17 cellular contexts compared by ENCODE assay signal in the genomic region with DNA sequence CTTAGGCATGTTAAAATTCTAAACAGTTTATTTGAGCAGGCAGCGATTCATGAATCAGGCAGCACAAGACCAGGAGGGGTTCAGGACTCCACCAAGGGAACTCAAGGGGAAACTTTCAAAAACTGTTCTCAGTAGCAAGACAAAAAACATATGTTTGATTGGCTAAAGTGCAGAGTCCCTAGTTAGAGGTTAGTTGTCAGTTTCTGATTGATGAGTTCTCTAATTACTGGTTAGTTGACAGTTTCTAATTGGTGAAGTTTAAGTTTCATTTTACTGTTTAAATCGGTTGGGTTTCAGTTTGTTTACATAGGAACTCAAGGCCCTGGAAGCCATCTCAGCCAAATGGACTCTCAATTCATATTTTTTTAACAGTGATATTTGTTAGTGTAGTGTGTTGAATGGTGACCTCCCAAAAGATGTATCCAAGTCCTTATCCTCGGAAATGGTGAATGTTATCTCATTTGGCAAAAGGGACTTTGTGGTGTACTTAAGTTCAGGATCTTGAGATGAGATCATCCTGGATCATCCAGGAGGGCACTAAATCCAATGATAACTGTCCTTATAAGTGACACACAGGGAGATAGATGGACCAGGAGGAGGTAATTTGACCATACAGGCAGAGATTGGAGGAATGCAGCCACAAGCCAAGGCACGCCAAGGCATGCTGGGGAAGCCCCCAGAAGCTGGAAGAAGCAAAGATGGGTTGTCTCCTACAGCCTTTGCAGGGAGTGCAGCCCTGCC.
"Had no signal": no experiment of that assay in that cellular context is flagged by ENCODE, and none has a peak within 500 bp of the region (broad histone marks: within the 10 kb centered on the region; RNA-seq: fewer than 3 reads in every experiment).

No MANE protein-coding gene starts in this region.

- FAIRE-seq: keratinocyte, pancreas had no signal

- H3K36me3 ChIP-seq: left lung, pancreas, tibial artery, vagina had no signal

- H3K79me2 ChIP-seq: hepatocyte had no signal

- H3K4me3 Mint-ChIP-seq: activated CD4-positive, alpha-beta memory T cell treated with anti-CD3 and anti-CD28 coated beads for 36 hours; activated CD4-positive, alpha-beta T cell treated with anti-CD3 and anti-CD28 coated beads for 36 hours; activated CD8-positive, alpha-beta memory T cell treated with anti-CD3 and anti-CD28 coated beads, Interleukin-2, amount 10 ng/mL, durations not matched to agents 7 days and 5 days; activated naive CD4-positive, alpha-beta T cell treated with anti-CD3 and anti-CD28 coated beads, Interleukin-2, amount 10 ng/mL, durations not matched to agents 7 days and 5 days; activated T-cell treated with anti-CD3 and anti-CD28 coated beads, Interleukin-2, amount 50 U/mL, for 24 hours; naive B cell; stimulated activated memory B cell treated with anti-CD40 and anti-IgM and Interleukin-4, amounts not matched to agents 10 μg/mL and 1 μg/mL and 100 μg/mL, for 72 hours had no signal

- H3K27me3 ChIP-seq: hepatocyte, left lung, pancreas, tibial artery, vagina had no signal

- H3K9me3 Mint-ChIP-seq: activated CD4-positive, alpha-beta memory T cell treated with anti-CD3 and anti-CD28 coated beads for 36 hours; activated T-cell treated with anti-CD3 and anti-CD28 coated beads, Interleukin-2, amount 50 U/mL, for 24 hours; stimulated activated memory B cell treated with anti-CD40 and anti-IgM and Interleukin-4, amounts not matched to agents 10 μg/mL and 1 μg/mL and 100 μg/mL, for 72 hours had no signal

- H3K4me2 ChIP-seq: hepatocyte had no signal

- H3K4me1 Mint-ChIP-seq: activated CD4-positive, alpha-beta T cell treated with anti-CD3 and anti-CD28 coated beads for 36 hours; activated CD8-positive, alpha-beta memory T cell treated with anti-CD3 and anti-CD28 coated beads, Interleukin-2, amount 10 ng/mL, durations not matched to agents 7 days and 5 days; activated naive CD4-positive, alpha-beta T cell treated with anti-CD3 and anti-CD28 coated beads, Interleukin-2, amount 10 ng/mL, durations not matched to agents 7 days and 5 days; naive B cell; stimulated activated memory B cell treated with anti-CD40 and anti-IgM and Interleukin-4, amounts not matched to agents 10 μg/mL and 1 μg/mL and 100 μg/mL, for 72 hours had no signal

- H3K27ac ChIP-seq: hepatocyte, left lung, pancreas, tibial artery, vagina had no signal

- DNase-seq: activated CD4-positive, alpha-beta memory T cell treated with anti-CD3 and anti-CD28 coated beads for 36 hours; activated CD4-positive, alpha-beta T cell treated with anti-CD3 and anti-CD28 coated beads for 36 hours; activated CD8-positive, alpha-beta memory T cell treated with anti-CD3 and anti-CD28 coated beads, Interleukin-2, amount 10 ng/mL, durations not matched to agents 7 days and 5 days; activated naive CD4-positive, alpha-beta T cell treated with anti-CD3 and anti-CD28 coated beads, Interleukin-2, amount 10 ng/mL, durations not matched to agents 7 days and 5 days; activated T-cell treated with anti-CD3 and anti-CD28 coated beads, Interleukin-2, amount 50 U/mL, for 24 hours; erythroblast; left lung; mammary epithelial cell; naive B cell; pancreas; stimulated activated CD4-positive, alpha-beta T cell treated with anti-CD3 and anti-CD28 coated beads, Interleukin-12 subunit alpha, Interleukin-12 subunit beta, amount 100 ng/mL, for 4 hours; stimulated activated CD4-positive, alpha-beta T cell treated with anti-CD3 and anti-CD28 coated beads, Interleukin-2, amount 100 ng/mL, for 24 hours; tibial artery had no signal

- H3K4me1 ChIP-seq: left lung, pancreas, tibial artery, vagina had no signal

- H3K9me3 ChIP-seq: left lung, pancreas, tibial artery, vagina had no signal

- ATAC-seq: activated CD4-positive, alpha-beta T cell treated with anti-CD3 and anti-CD28 coated beads for 36 hours; activated CD8-positive, alpha-beta memory T cell treated with anti-CD3 and anti-CD28 coated beads, Interleukin-2, amount 10 ng/mL, durations not matched to agents 7 days and 5 days; left lung; pancreas; stimulated activated memory B cell treated with anti-CD40 and anti-IgM and Interleukin-4, amounts not matched to agents 10 μg/mL and 1 μg/mL and 100 μg/mL, for 72 hours had no signal

- H3K36me3 Mint-ChIP-seq: activated CD4-positive, alpha-beta memory T cell treated with anti-CD3 and anti-CD28 coated beads for 36 hours; activated CD8-positive, alpha-beta memory T cell treated with anti-CD3 and anti-CD28 coated beads, Interleukin-2, amount 10 ng/mL, durations not matched to agents 7 days and 5 days; activated naive CD4-positive, alpha-beta T cell treated with anti-CD3 and anti-CD28 coated beads, Interleukin-2, amount 10 ng/mL, durations not matched to agents 7 days and 5 days; naive B cell; stimulated activated memory B cell treated with anti-CD40 and anti-IgM and Interleukin-4, amounts not matched to agents 10 μg/mL and 1 μg/mL and 100 μg/mL, for 72 hours had no signal

- H3K27me3 Mint-ChIP-seq: activated naive CD4-positive, alpha-beta T cell treated with anti-CD3 and anti-CD28 coated beads, Interleukin-2, amount 10 ng/mL, durations not matched to agents 7 days and 5 days had no signal

- H3K4me3 ChIP-seq: hepatocyte, left lung, pancreas, tibial artery, vagina had no signal

- H2AFZ ChIP-seq: hepatocyte had no signal

- H3K27ac Mint-ChIP-seq: activated CD4-positive, alpha-beta memory T cell treated with anti-CD3 and anti-CD28 coated beads for 36 hours; activated CD4-positive, alpha-beta T cell treated with anti-CD3 and anti-CD28 coated beads for 36 hours; activated CD8-positive, alpha-beta memory T cell treated with anti-CD3 and anti-CD28 coated beads, Interleukin-2, amount 10 ng/mL, durations not matched to agents 7 days and 5 days; activated naive CD4-positive, alpha-beta T cell treated with anti-CD3 and anti-CD28 coated beads, Interleukin-2, amount 10 ng/mL, durations not matched to agents 7 days and 5 days; activated T-cell treated with anti-CD3 and anti-CD28 coated beads, Interleukin-2, amount 50 U/mL, for 24 hours; naive B cell; stimulated activated memory B cell treated with anti-CD40 and anti-IgM and Interleukin-4, amounts not matched to agents 10 μg/mL and 1 μg/mL and 100 μg/mL, for 72 hours had no signal
